8 cellular contexts compared by ENCODE assay signal in the genomic region with DNA sequence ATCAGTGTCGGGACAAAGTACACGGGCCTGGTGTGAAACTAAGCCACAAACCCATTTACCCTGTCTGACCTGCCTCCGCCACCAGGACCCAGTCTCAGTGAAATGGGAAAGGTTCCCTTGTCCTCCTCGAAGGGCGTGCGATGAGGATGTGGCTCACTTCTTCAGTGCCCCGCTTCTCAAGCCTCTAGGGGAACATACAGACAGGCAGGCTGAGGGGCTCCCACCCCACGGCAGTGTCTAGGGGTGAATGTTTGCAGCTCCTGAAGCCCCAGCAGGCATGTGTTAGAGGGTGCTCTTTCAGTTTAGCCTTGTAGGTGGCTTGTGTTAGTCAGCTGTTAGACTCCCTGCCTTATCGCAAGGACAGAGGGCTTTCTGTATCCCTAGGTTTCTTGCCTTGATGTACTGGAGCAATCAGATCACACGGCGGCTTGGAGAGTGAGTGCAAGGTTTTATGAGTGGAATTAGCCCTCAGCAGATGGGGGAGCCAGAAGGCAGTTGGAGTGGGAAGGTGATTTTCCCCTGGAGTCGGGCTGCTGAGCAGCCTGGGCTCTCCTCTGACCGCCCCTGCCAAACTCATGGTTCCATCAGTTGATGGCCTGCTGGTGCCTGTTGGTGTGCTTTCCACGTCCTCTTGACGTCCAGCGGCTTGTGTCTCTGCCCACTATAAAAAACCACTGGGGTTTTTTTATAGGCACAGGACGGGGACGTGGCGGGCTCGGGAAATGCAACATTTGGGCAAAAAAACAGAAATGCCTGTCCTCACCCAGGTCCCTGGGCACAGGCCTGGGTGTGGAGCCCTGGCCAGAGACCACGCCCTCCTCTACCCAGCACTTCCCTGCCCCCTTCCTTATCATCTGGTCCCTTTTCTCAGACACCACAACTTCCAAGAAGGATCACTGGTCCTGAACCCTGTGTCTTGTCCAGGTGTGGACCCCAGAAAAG. TPM values are rescaled to one million over a fixed set of nuclear protein-coding genes. Genes with fewer than 3 reads are reported as not detected.
DNase-seq lines count a peak whose midpoint lies in the region; ATAC-seq, FAIRE-seq and TF ChIP-seq lines count a peak whose summit lies in the region.

No MANE protein-coding gene starts in this region.

- H3K27me3 Mint-ChIP-seq in Calu3 (ENCODE audit: unreplicated experiment) = no peaks in the 10 kb centered on the region
- peaks cover 11% of the 10 kb centered on the region for H3K27me3 Mint-ChIP-seq in GM23338 (ENCODE audit: insufficient read depth, low read depth, poor library complexity)

- H4K20me1 ChIP-seq in GM23338 (replicated peaks; ENCODE audit: insufficient read depth) (no peaks in the 10 kb centered on the region; the same call in 1 of the 2 replicates), GM12878 (ENCODE audit: control insufficient read depth, insufficient read depth) (no peaks in the 10 kb centered on the region)

- peak; percentile 62 for FAIRE-seq in GM12878 (lab: Jason Lieb, UNC)

- H3K79me2 ChIP-seq in GM23338 (replicated peaks; ENCODE audit: insufficient read depth) (peaks cover 32% of the 10 kb centered on the region), GM12878 (ENCODE audit: control insufficient read depth, insufficient read depth, low read length) (peaks cover 32% of the 10 kb centered on the region)

- SMC1A ChIA-PET in GM12878 (lab: Charles Lee; ENCODE audit: uncharacterized antibody, unreplicated experiment) = interaction anchor here (0.7 to 2.0 kb wide), 8 partner anchors 16 to 143 kb away, joined by 3 to 9 read pairs (median 3); a partner anchor contains a TSS

- peak overlapping the region; percentile 95 for H3K4me3 Mint-ChIP-seq in Calu3 (ENCODE audit: low read depth, unreplicated experiment)
- peak overlapping the region; percentile 90 for H3K4me3 Mint-ChIP-seq in GM23338

- peak overlapping the region; percentile 71 for H3K27ac Mint-ChIP-seq in Calu3 (ENCODE audit: unreplicated experiment)
- peak overlapping the region; percentile 95 for H3K27ac Mint-ChIP-seq in GM23338

- TF ChIP-seq EP300 in GM12878 (IDR thresholded peaks at IDR 0.05; ENCODE audit: borderline replicate concordance in 1 of 2, control insufficient read depth in 1 of 2, low read depth in 2 of 2, low read length in 2 of 2) = no peak
- no peak for TF ChIP-seq EP300 in upper lobe of left lung (IDR thresholded peaks at IDR 0.05)

- peak overlapping the region; percentile 92 for H3K9ac ChIP-seq in GM12878 (ENCODE audit: control insufficient read depth, insufficient read depth, low read length)

- peaks cover 8% of the 10 kb centered on the region for H3K36me3 ChIP-seq in GM23338 (ENCODE audit: insufficient read depth)
- peaks cover 7 to 17% of the 10 kb centered on the region in 2 experiments for H3K36me3 ChIP-seq in GM12878 (ENCODE audit: control insufficient read depth in 2 of 2, insufficient read depth in 2 of 2, low read length in 1 of 2)
- peaks cover 0 to 13% (median 5%) of the 10 kb centered on the region in 4 donors for H3K36me3 ChIP-seq in right lobe of liver
- peaks cover 0 to 18% (median 14%) of the 10 kb centered on the region in 4 donors for H3K36me3 ChIP-seq in upper lobe of left lung

- H3K36me3 Mint-ChIP-seq in Calu3 (ENCODE audit: insufficient read depth, unreplicated experiment) (peaks cover 49% of the 10 kb centered on the region), GM23338 (ENCODE audit: low read depth) (peaks cover 23% of the 10 kb centered on the region)

- BruUV-seq in Calu3 (replicated peaks; lab: Mats Ljungman, UMichigan) (TSS peak; percentile 73), GM12878 (replicated peaks; lab: Mats Ljungman, UMichigan) (TSS peak; percentile 80)

- H3K27ac ChIP-seq in GM23338 (ENCODE audit: low read depth) = peak overlapping the region; percentile 5; the same call in 1 of the 2 replicates
- peak overlapping the region; percentile 84 for H3K27ac ChIP-seq in GM12878 (ENCODE audit: control insufficient read depth, insufficient read depth)
- H3K27ac ChIP-seq in right lobe of liver = no peak overlapping the region
- H3K27ac ChIP-seq in upper lobe of left lung = peak overlapping the region in 3 of 4 donors; percentile 76 to 85 (median 76)

- peak; percentile 12 for TF ChIP-seq CTCF in Calu3 (IDR thresholded peaks at IDR 0.05; ENCODE audit: unreplicated experiment)
- no peak for TF ChIP-seq CTCF in GM23338 (conservative IDR thresholded peaks at IDR 0.05; ENCODE audit: low read depth in 2 of 2)
- TF ChIP-seq CTCF in GM12878 (IDR thresholded peaks at IDR 0.05 in 2 of 3, conservative IDR thresholded peaks at IDR 0.05 in 1 of 3; ENCODE audit: control insufficient read depth in 2 of 3, extremely low read depth in 1 of 3, insufficient read depth in 1 of 3, low read depth in 3 of 3, low read length in 3 of 3) = peak in 1 of 3 experiments; percentile 16; a peak in 1 of 6 replicates
- no peak for TF ChIP-seq CTCF in right lobe of liver (IDR thresholded peaks at IDR 0.05)
- TF ChIP-seq CTCF in upper lobe of left lung (IDR thresholded peaks at IDR 0.05) = peak in 1 of 6 experiments; percentile 9

- intact Hi-C loops in Calu3 (cut with micrococcal nuclease; ENCODE audit: unreplicated experiment) = no loop called here
- intact Hi-C loops in GM12878 (cut with micrococcal nuclease; ENCODE audit: unreplicated experiment) = loop anchor here (5.0 kb wide), 1 partner anchor 69 kb away; a partner anchor contains a TSS
- intact Hi-C loops in right lobe of liver (cut with DNase I) = loop anchor here in 1 of 2 donors (10.0 kb wide), 1 partner anchor 112 kb away; a partner anchor contains a TSS

- H3K4me1 ChIP-seq in GM23338 (ENCODE audit: insufficient read depth) (peaks cover 16% of the 10 kb centered on the region), GM12878 (ENCODE audit: control insufficient read depth, insufficient read depth, low read length) (peaks cover 49% of the 10 kb centered on the region), right lobe of liver (peaks cover 0 to 17% (median 0%) of the 10 kb centered on the region in 4 donors), upper lobe of left lung (peaks cover 8 to 48% (median 30%) of the 10 kb centered on the region in 4 donors)

- DNase-seq in Calu3 (peak; percentile 53), GM23338 (ENCODE audit: low spot score) (peak; percentile 61), OCI-M1 (lab: John Stamatoyannopoulos, UW) (peak; percentile 46), GM12878 (ENCODE audit: low read depth, low spot score) (no peak), right lobe of liver (no peak), upper lobe of left lung (no peak), DMS79 (lab: John Stamatoyannopoulos, UW) (no peak)

- TF ChIP-seq RAD21 in GM12878 (IDR thresholded peaks at IDR 0.05; ENCODE audit: insufficient read depth, low read depth, low read length) = no peak

- TF ChIP-seq POLR2A in GM12878 (IDR thresholded peaks at IDR 0.05; ENCODE audit: low read depth, low read length) (no peak), right lobe of liver (IDR thresholded peaks at IDR 0.05) (no peak), upper lobe of left lung (IDR thresholded peaks at IDR 0.05) (no peak)

- CTCF ChIA-PET in Calu3 (lab: Charles Lee) (interaction anchor here (0.5 to 1.1 kb wide), 3 partner anchors 84 to 388 kb away, joined by 3 to 11 read pairs (median 3); a partner anchor contains a TSS), GM12878 (lab: Yijun Ruan, JAX) (interaction anchor here (3.1 kb wide), 1 partner anchor 106 kb away, joined by 23 read pairs; no protein-coding TSS in a partner anchor)

- H3K9me3 Mint-ChIP-seq in Calu3 (ENCODE audit: low read depth, unreplicated experiment) (no peaks in the 10 kb centered on the region), GM23338 (no peaks in the 10 kb centered on the region)

- POLR2A ChIA-PET in GM12878 (lab: Charles Lee) = interaction anchor here (0.6 to 2.0 kb wide), 6 partner anchors 11 to 178 kb away, joined by 3 to 10 read pairs (median 4); a partner anchor contains a TSS

- H3K4me2 ChIP-seq in GM23338 (peak overlapping the region; percentile 89), GM12878 (ENCODE audit: control insufficient read depth, insufficient read depth) (peak overlapping the region; percentile 72)

- H3K27me3 ChIP-seq in GM23338 (ENCODE audit: insufficient read depth) (no peaks in the 10 kb centered on the region), GM12878 (replicated peaks in 1 of 2; ENCODE audit: control insufficient read depth in 2 of 2, insufficient read depth in 2 of 2, low read length in 1 of 2) (no peaks in the 10 kb centered on the region), right lobe of liver (no peaks in the 10 kb centered on the region), upper lobe of left lung (no peaks in the 10 kb centered on the region)

- peak; percentile 50 for ATAC-seq in GM23338
- ATAC-seq in GM12878 = peak; percentile 46
- ATAC-seq in right lobe of liver = peak; percentile 12 to 23 (median 18)
- no peak for ATAC-seq in upper lobe of left lung (ENCODE audit: low FRiP score in 2 of 2)
- no peak for ATAC-seq in GM21737 (IDR thresholded peaks at IDR 0.05; ENCODE audit: unreplicated experiment)

- RAD21 ChIA-PET in GM12878 (lab: Charles Lee; ENCODE audit: unreplicated experiment) = interaction anchor here (0.6 to 1.5 kb wide), 7 partner anchors 9 to 111 kb away, joined by 3 to 7 read pairs (median 3); a partner anchor contains a TSS

- H3K9me3 ChIP-seq in GM12878 (replicated peaks; ENCODE audit: control insufficient read depth, insufficient read depth, low read length) (no peaks in the 10 kb centered on the region; the same call in 1 of the 3 replicates), right lobe of liver (no peaks in the 10 kb centered on the region), upper lobe of left lung (no peaks in the 10 kb centered on the region)

- H3F3A ChIP-seq in GM23338 (replicated peaks; ENCODE audit: low read depth) = 0 out of 2 replicates have a peak, but pooled peaks cover 4% of the 10 kb centered on the region

- WGBS in GM12878 (ENCODE audit: insufficient coverage, insufficient replicate concordance, low lambda C conversion rate, missing lambda C conversion rate) = 1% methylated on average over 21 of the region's 21 CpGs
- WGBS in right lobe of liver (ENCODE audit: insufficient coverage, low coverage, low lambda C conversion rate, missing lambda C conversion rate) = 15% methylated on average over 11 of the region's 21 CpGs
- WGBS in upper lobe of left lung, 2 donors = 35 to 40% methylated on average over 21 of the region's 21 CpGs

- H2AFZ ChIP-seq in GM23338 (peak overlapping the region; percentile 39; the same call in 1 of the 2 replicates), GM12878 (ENCODE audit: control insufficient read depth, low read depth, low read length) (peak overlapping the region; percentile 81)

- H3K9me2 ChIP-seq in GM23338 (ENCODE audit: insufficient read depth) = no peaks in the 10 kb centered on the region

- H3K4me3 ChIP-seq in GM23338 (peak overlapping the region; percentile 94), GM12878 (peak overlapping the region; percentile 83), right lobe of liver (peak overlapping the region; percentile 80 to 99 (median 99)), upper lobe of left lung (peak overlapping the region; percentile 84 to 100 (median 92))

- H3K4me1 Mint-ChIP-seq in Calu3 (ENCODE audit: low read depth, unreplicated experiment) (peaks cover 9% of the 10 kb centered on the region), GM23338 (peaks cover 9% of the 10 kb centered on the region)

- in situ Hi-C loops in GM12878 (cut with MboI) = no loop called here

RNA-seq across cellular contexts. Expression of a gene that starts 0.8 kb away (rescaled TPM):
- total RNA-seq in Calu3 (2022) (52.2 and 65.6 TPM in 2 replicates), GM12878 (2014; rRNA removed) (71.4 and 81.6 TPM in 2 replicates), GM12878 (2014; rRNA removed; fragmentation: Illumina TruSeq; extraction: Trizol) (56.4 and 58.1 TPM in 2 replicates), GM12878 (2021) (62.1 TPM in 2 replicates), right lobe of liver (1 to 10 TPM; 1.6 to 4.1 (median 2.3) TPM), upper lobe of left lung (10 to 100 TPM in 5 of 6 donors, 1 to 10 TPM in 1; 6.3 to 23.2 (median 13.9) TPM)
- total RNA-seq in GM23338 (2014; rRNA removed; shearing (Covaris generic)) = 54.5 and 66.8 TPM in 2 replicates
- polyA plus RNA-seq in GM23338 (2016; fragmentation: Nextera tagmentation; extraction: Ambion mirVana) (151 and 163 TPM in 2 replicates), GM12878 (2011; rRNA removed) (24.1 and 40.2 TPM in 2 replicates), GM12878 (2014; fragmentation: Illumina TruSeq; extraction: Trizol) (7.7 and 36.7 TPM in 2 replicates), GM12878 (2014; fragmentation: Nextera tagmentation; extraction: Ambion mirVana) (10 to 100 TPM in 1 of 2 experiments, 1 to 10 TPM in 1; 7.7 to 23.3 TPM), GM12878 (2014; rRNA removed) (77.5 and 87.5 TPM in 2 replicates), GM12878 (2016; fragmentation: Nextera tagmentation; extraction: Ambion mirVana) (100 to 1,000 TPM; 115 to 122 TPM)
- total RNA-seq in GM12878 (2013; cell fraction: nucleolus; rRNA removed) = 4.4 and 5.3 TPM in 2 replicates
- polyA plus RNA-seq in GM12878 (2011; ENCODE audit: low read depth) = 44.4 TPM
- polyA plus RNA-seq in GM12878 (2011; cell fraction: cytosol; rRNA removed) = 61.4 and 74.1 TPM in 2 replicates
- 36.5 and 38.9 TPM in 2 replicates for polyA plus RNA-seq in GM12878 (2011; cell fraction: nucleus; rRNA removed)
- polyA plus RNA-seq in GM12878 (2012) = 51.4 and 59.5 TPM in 2 replicates
- polyA minus RNA-seq in GM12878 (2011; rRNA and poly(A)+ RNA removed) = 18.9 and 42.0 TPM in 2 replicates
- polyA minus RNA-seq in GM12878 (2011; cell fraction: cytosol; rRNA and poly(A)+ RNA removed) = 14.9 and 15.0 TPM in 2 replicates
- 7.5 and 9.6 TPM in 2 replicates for polyA minus RNA-seq in GM12878 (2011; cell fraction: nucleus; rRNA and poly(A)+ RNA removed)

RNA-seq across cellular contexts. Expression of a gene that starts 0.8 kb away (rescaled TPM):
- total RNA-seq in Calu3 (2022) (60.1 and 64.3 TPM in 2 replicates), GM12878 (2014; rRNA removed) (57.1 and 61.7 TPM in 2 replicates), GM12878 (2014; rRNA removed; fragmentation: Illumina TruSeq; extraction: Trizol) (54.8 and 60.1 TPM in 2 replicates), GM12878 (2021) (61.2 and 62.9 TPM in 2 replicates), right lobe of liver (10 to 100 TPM in 4 of 6 experiments, 1 to 10 TPM in 2; 9.5 to 14.6 (median 11.5) TPM), upper lobe of left lung (10 to 100 TPM in 5 of 6 donors, 1 to 10 TPM in 1; 9.4 to 27.0 (median 23.0) TPM)
- total RNA-seq in GM23338 (2014; rRNA removed; shearing (Covaris generic)) = 25.3 and 30.0 TPM in 2 replicates
- polyA plus RNA-seq in GM23338 (2016; fragmentation: Nextera tagmentation; extraction: Ambion mirVana) (37.8 and 41.1 TPM in 2 replicates), GM12878 (2011; rRNA removed) (34.8 and 43.2 TPM in 2 replicates), GM12878 (2014; fragmentation: Illumina TruSeq; extraction: Trizol) (75.6 and 79.8 TPM in 2 replicates), GM12878 (2014; fragmentation: Nextera tagmentation; extraction: Ambion mirVana) (10 to 100 TPM; 91.4 to 92.9 TPM), GM12878 (2014; rRNA removed) (58.9 and 59.2 TPM in 2 replicates), GM12878 (2016; fragmentation: Nextera tagmentation; extraction: Ambion mirVana) (100 to 1,000 TPM; 125 to 128 TPM)
- total RNA-seq in GM12878 (2013; cell fraction: nucleolus; rRNA removed) = 17.7 and 17.9 TPM in 2 replicates
- 25.8 TPM for polyA plus RNA-seq in GM12878 (2011; ENCODE audit: low read depth)
- polyA plus RNA-seq in GM12878 (2011; cell fraction: cytosol; rRNA removed) = 36.7 and 39.9 TPM in 2 replicates
- 16.7 and 20.8 TPM in 2 replicates for polyA plus RNA-seq in GM12878 (2011; cell fraction: nucleus; rRNA removed)
- 37.1 and 37.7 TPM in 2 replicates for polyA plus RNA-seq in GM12878 (2012)
- 29.7 and 30.7 TPM in 2 replicates for polyA minus RNA-seq in GM12878 (2011; rRNA and poly(A)+ RNA removed)
- 10.8 and 13.8 TPM in 2 replicates for polyA minus RNA-seq in GM12878 (2011; cell fraction: cytosol; rRNA and poly(A)+ RNA removed)
- polyA minus RNA-seq in GM12878 (2011; cell fraction: nucleus; rRNA and poly(A)+ RNA removed) = 9.9 and 13.7 TPM in 2 replicates

RNA-seq across cellular contexts. Expression of a gene that starts 10.1 kb away (rescaled TPM):
- total RNA-seq in Calu3 (2022) (85.2 and 86.0 TPM in 2 replicates), GM12878 (2014; rRNA removed) (70.5 and 75.7 TPM in 2 replicates), GM12878 (2014; rRNA removed; fragmentation: Illumina TruSeq; extraction: Trizol) (17.1 and 18.7 TPM in 2 replicates), GM12878 (2021) (56.5 and 56.6 TPM in 2 replicates), right lobe of liver (10 to 100 TPM; 15.1 to 37.4 (median 20.5) TPM), upper lobe of left lung (100 to 1,000 TPM in 2 of 6 donors, 10 to 100 TPM in 4; 40.6 to 364 (median 65.6) TPM)
- 59.3 and 87.1 TPM in 2 replicates for total RNA-seq in GM23338 (2014; rRNA removed; shearing (Covaris generic))
- polyA plus RNA-seq in GM23338 (2016; fragmentation: Nextera tagmentation; extraction: Ambion mirVana) (40.3 and 42.9 TPM in 2 replicates), GM12878 (2011; rRNA removed) (18.6 and 33.4 TPM in 2 replicates), GM12878 (2014; fragmentation: Illumina TruSeq; extraction: Trizol) (2.4 and 8.1 TPM in 2 replicates), GM12878 (2014; fragmentation: Nextera tagmentation; extraction: Ambion mirVana) (1 to 10 TPM; 2.2 to 5.1 TPM), GM12878 (2014; rRNA removed) (43.2 and 63.4 TPM in 2 replicates), GM12878 (2016; fragmentation: Nextera tagmentation; extraction: Ambion mirVana) (10 to 100 TPM; 73.1 to 76.8 TPM)
- total RNA-seq in GM12878 (2013; cell fraction: nucleolus; rRNA removed) = 141 TPM in 2 replicates
- 20.3 TPM for polyA plus RNA-seq in GM12878 (2011; ENCODE audit: low read depth)
- polyA plus RNA-seq in GM12878 (2011; cell fraction: cytosol; rRNA removed) = 63.4 and 81.7 TPM in 2 replicates
- polyA plus RNA-seq in GM12878 (2011; cell fraction: nucleus; rRNA removed) = 48.8 and 57.0 TPM in 2 replicates
- polyA plus RNA-seq in GM12878 (2012) = 37.9 and 62.7 TPM in 2 replicates
- 26.5 and 49.2 TPM in 2 replicates for polyA minus RNA-seq in GM12878 (2011; rRNA and poly(A)+ RNA removed)
- 29.7 and 31.5 TPM in 2 replicates for polyA minus RNA-seq in GM12878 (2011; cell fraction: cytosol; rRNA and poly(A)+ RNA removed)
- 23.5 and 35.1 TPM in 2 replicates for polyA minus RNA-seq in GM12878 (2011; cell fraction: nucleus; rRNA and poly(A)+ RNA removed)

Comparison
In these comparisons a context has a peak if more than half of its experiments do, and no peak if none do; other contexts are left out.
1. DNase-seq: peak in Calu3 (single experiment), GM23338 (single experiment) and OCI-M1 (single experiment); none in GM12878 (single experiment), right lobe of liver (0 of 3), upper lobe of left lung (0 of 2) and DMS79 (single experiment).
2. ATAC-seq: peak in GM23338 (single experiment), GM12878 (single experiment) and right lobe of liver (4 of 4); none in upper lobe of left lung (0 of 2) and GM21737 (single experiment).
3. H3K27ac ChIP-seq: peak in GM23338 (single experiment), GM12878 (single experiment) and upper lobe of left lung (3 of 4); none in right lobe of liver (0 of 3).
4. Peak in every context shown above with its lines, with median percentiles within 50 percentile points of each other: H3K4me3 ChIP-seq.